ENCODE assay signal across 1 cellular context in the genomic region with DNA sequence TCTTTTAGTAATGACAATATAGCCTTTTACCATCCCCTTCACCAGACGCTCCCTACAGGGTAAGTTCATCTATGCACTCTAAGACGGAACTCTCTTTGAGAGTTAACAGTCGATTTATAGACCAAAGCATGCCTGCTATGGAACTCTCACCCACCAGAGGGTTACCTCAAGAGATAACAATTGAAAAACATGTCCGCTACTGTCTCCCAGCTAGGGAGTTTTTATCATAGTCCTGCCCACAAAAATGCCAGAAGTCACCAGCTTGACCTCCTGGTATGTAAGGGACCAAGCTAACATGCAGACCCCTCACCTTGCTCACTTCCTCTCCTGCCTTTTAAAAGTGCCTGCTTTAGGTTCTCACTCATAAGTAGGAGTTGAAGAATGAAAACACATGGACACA.
TF ChIP-seq lines count a peak whose summit lies in the region.

No MANE protein-coding gene starts in this region.

TF ChIP-seq in SK-N-SH treated with all-trans-retinoic acid at 6 μM for 48 hours, 23 proteins besides CTCF, POLR2A, EP300 and RAD21 (continued from another document):
- no peak for TF ChIP-seq PATZ1 (CRISPR knock-in tag; IDR thresholded peaks at IDR 0.05; ENCODE audit: borderline replicate concordance)
- no peak for TF ChIP-seq ESRRG (CRISPR knock-in tag; IDR thresholded peaks at IDR 0.05)
- TF ChIP-seq BACH2 (CRISPR knock-in tag; IDR thresholded peaks at IDR 0.05; ENCODE audit: borderline replicate concordance), result no peak
- no peak for TF ChIP-seq ZNF565 (CRISPR knock-in tag; conservative IDR thresholded peaks at IDR 0.05; ENCODE audit: low read depth)
- TF ChIP-seq, protein P1, sequence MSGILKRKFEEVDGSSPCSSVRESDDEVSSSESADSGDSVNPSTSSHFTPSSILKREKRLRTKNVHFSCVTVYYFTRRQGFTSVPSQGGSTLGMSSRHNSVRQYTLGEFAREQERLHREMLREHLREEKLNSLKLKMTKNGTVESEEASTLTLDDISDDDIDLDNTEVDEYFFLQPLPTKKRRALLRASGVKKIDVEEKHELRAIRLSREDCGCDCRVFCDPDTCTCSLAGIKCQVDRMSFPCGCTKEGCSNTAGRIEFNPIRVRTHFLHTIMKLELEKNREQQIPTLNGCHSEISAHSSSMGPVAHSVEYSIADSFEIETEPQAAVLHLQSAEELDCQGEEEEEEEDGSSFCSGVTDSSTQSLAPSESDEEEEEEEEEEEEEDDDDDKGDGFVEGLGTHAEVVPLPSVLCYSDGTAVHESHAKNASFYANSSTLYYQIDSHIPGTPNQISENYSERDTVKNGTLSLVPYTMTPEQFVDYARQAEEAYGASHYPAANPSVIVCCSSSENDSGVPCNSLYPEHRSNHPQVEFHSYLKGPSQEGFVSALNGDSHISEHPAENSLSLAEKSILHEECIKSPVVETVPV (CRISPR knock-in tag; IDR thresholded peaks at IDR 0.05), result no peak
- no peak for TF ChIP-seq TCF4 (CRISPR knock-in tag; IDR thresholded peaks at IDR 0.05; ENCODE audit: borderline replicate concordance)
- TF ChIP-seq ZFP3 (CRISPR knock-in tag; IDR thresholded peaks at IDR 0.05), result no peak
- TF ChIP-seq ISL1 (CRISPR knock-in tag; IDR thresholded peaks at IDR 0.05), result no peak
- TF ChIP-seq, protein P2, sequence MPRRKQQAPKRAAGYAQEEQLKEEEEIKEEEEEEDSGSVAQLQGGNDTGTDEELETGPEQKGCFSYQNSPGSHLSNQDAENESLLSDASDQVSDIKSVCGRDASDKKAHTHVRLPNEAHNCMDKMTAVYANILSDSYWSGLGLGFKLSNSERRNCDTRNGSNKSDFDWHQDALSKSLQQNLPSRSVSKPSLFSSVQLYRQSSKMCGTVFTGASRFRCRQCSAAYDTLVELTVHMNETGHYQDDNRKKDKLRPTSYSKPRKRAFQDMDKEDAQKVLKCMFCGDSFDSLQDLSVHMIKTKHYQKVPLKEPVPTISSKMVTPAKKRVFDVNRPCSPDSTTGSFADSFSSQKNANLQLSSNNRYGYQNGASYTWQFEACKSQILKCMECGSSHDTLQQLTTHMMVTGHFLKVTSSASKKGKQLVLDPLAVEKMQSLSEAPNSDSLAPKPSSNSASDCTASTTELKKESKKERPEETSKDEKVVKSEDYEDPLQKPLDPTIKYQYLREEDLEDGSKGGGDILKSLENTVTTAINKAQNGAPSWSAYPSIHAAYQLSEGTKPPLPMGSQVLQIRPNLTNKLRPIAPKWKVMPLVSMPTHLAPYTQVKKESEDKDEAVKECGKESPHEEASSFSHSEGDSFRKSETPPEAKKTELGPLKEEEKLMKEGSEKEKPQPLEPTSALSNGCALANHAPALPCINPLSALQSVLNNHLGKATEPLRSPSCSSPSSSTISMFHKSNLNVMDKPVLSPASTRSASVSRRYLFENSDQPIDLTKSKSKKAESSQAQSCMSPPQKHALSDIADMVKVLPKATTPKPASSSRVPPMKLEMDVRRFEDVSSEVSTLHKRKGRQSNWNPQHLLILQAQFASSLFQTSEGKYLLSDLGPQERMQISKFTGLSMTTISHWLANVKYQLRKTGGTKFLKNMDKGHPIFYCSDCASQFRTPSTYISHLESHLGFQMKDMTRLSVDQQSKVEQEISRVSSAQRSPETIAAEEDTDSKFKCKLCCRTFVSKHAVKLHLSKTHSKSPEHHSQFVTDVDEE (CRISPR knock-in tag; IDR thresholded peaks at IDR 0.05), result no peak
- no peak for TF ChIP-seq ARNTL (CRISPR knock-in tag; IDR thresholded peaks at IDR 0.05; ENCODE audit: borderline replicate concordance, low read depth)
TF ChIP-seq in SK-N-SH treated with all-trans-retinoic acid at 6 μM for 48 hours: peak in this region for 0.
